In the genomic region with DNA sequence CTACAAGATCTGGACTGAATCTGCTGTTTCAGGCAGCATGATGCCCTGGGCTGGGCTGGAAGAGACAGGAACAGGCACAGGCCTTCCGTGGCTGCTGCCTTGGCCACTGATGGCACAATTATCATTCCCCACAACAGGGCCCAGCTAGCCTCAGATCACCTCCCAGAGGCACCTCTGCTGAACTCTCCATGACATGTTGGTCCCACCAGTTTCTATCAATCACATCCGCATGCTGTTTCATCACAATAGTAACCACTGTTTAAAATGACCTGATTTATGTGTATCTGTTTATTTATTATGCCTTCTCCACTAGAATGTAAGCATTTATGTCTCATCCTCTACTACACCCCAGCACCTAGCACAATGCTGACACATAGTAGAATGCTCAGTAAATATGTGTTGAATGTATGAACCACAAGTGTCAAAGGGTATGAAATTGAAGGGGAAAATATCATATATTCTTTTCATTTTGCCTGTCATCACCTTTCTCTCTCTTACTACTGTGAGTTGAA, we compare ENCODE assay signal across 27 cellular contexts. TPM values are rescaled to one million over a fixed set of nuclear protein-coding genes. Genes with fewer than 3 reads are reported as not detected.
DNase-seq lines count a peak whose midpoint lies in the region; ATAC-seq, FAIRE-seq and TF ChIP-seq lines count a peak whose summit lies in the region.
"Had no signal": no experiment of that assay in that cellular context is flagged by ENCODE, and none has a peak within 500 bp of the region (broad histone marks: within the 10 kb centered on the region; RNA-seq: fewer than 3 reads in every experiment).

No MANE protein-coding gene starts in this region.

- peak overlapping the region in 1 of 2 experiments; percentile 46; a peak in 1 of 4 replicates for H3K9ac ChIP-seq in K562 (ENCODE audit: insufficient read depth in 1 of 2, low read depth in 2 of 2, low read length in 2 of 2)
- H3K9ac ChIP-seq: KMS-11 had no signal

- H3K27me3 ChIP-seq in ACC112 (ENCODE audit: insufficient read depth, low read length) (no peaks in the 10 kb centered on the region), K562 (ENCODE audit: control insufficient read depth in 2 of 2, insufficient read depth in 2 of 2, low read length in 2 of 2) (no peaks in the 10 kb centered on the region), adrenal gland (no peaks in the 10 kb centered on the region)
- H3K27me3 ChIP-seq: heart right ventricle, pancreas, suprapubic skin, vagina had no signal

- no peaks in the 10 kb centered on the region for H3K36me3 Mint-ChIP-seq in nephron progenitor cell (ENCODE audit: low read depth)
- H3K36me3 Mint-ChIP-seq: activated naive CD4-positive, alpha-beta T cell treated with anti-CD3 and anti-CD28 coated beads, Interleukin-2, amount 50 U/mL, for 24 hours; CD14-positive monocyte; immature natural killer cell had no signal

- H3K27me3 Mint-ChIP-seq in nephron progenitor cell (ENCODE audit: low read depth, poor library complexity): peaks cover 6% of the 10 kb centered on the region
- H3K27me3 Mint-ChIP-seq: activated naive CD4-positive, alpha-beta T cell treated with anti-CD3 and anti-CD28 coated beads, Interleukin-2, amount 50 U/mL, for 24 hours had no signal

- TF ChIP-seq POLR2A in K562 (conservative IDR thresholded peaks at IDR 0.05): no peak
- TF ChIP-seq POLR2A in adrenal gland (IDR thresholded peaks at IDR 0.05): no peak

- peaks cover 37% of the 10 kb centered on the region for H3K4me1 Mint-ChIP-seq in nephron progenitor cell
- H3K4me1 Mint-ChIP-seq: activated naive CD4-positive, alpha-beta T cell treated with anti-CD3 and anti-CD28 coated beads, Interleukin-2, amount 50 U/mL, for 24 hours; immature natural killer cell had no signal

- H3K4me2 ChIP-seq in K562 (ENCODE audit: insufficient read depth, low read length): no peak overlapping the region
- H3K4me2 ChIP-seq: KMS-11 had no signal

- H4K20me1 ChIP-seq in K562 (replicated peaks; ENCODE audit: control insufficient read depth, insufficient read depth, low read length): no peaks in the 10 kb centered on the region

- CTCF ChIA-PET in K562 (lab: Yijun Ruan, JAX; ENCODE audit: low intra/inter-chr PET ratio): no interaction called here

- H3K4me1 ChIP-seq in ACC112 (ENCODE audit: control insufficient read depth, insufficient read depth, low read length, unreplicated experiment) (peaks cover 59% of the 10 kb centered on the region), K562 (replicated peaks in 1 of 2; ENCODE audit: control insufficient read depth in 2 of 2, insufficient read depth in 2 of 2, low read length in 2 of 2) (peaks cover 13 to 54% of the 10 kb centered on the region in 2 experiments), adrenal gland (replicated peaks in 1 of 2) (peaks cover 5 to 10% of the 10 kb centered on the region in 2 donors)
- H3K4me1 ChIP-seq: vagina had no signal

- no peaks in the 10 kb centered on the region for H3K79me2 ChIP-seq in ACC112 (ENCODE audit: control insufficient read depth, insufficient read depth, low read length, unreplicated experiment)
- H3K79me2 ChIP-seq in K562 (ENCODE audit: control insufficient read depth, insufficient read depth, low read length): no peaks in the 10 kb centered on the region

- no peak overlapping the region for H3K4me3 Mint-ChIP-seq in nephron progenitor cell
- H3K4me3 Mint-ChIP-seq: activated naive CD4-positive, alpha-beta T cell treated with anti-CD3 and anti-CD28 coated beads, Interleukin-2, amount 50 U/mL, for 24 hours; activated T-cell treated with anti-CD3 and anti-CD28 coated beads, Interleukin-2, amount 50 U/mL, for 72 hours; CD14-positive monocyte; immature natural killer cell had no signal

- no peaks in the 10 kb centered on the region for H3K9me3 ChIP-seq in K562 (replicated peaks; ENCODE audit: control insufficient read depth, insufficient read depth, low read depth, low read length)
- no peaks in the 10 kb centered on the region for H3K9me3 ChIP-seq in adrenal gland (replicated peaks in 1 of 3)
- H3K9me3 ChIP-seq: heart right ventricle, pancreas, suprapubic skin, vagina had no signal

- H3K4me3 ChIP-seq in ACC112 (ENCODE audit: low read depth, low read length) (no peak overlapping the region), K562 (no peak overlapping the region), adrenal gland (no peak overlapping the region)
- H3K4me3 ChIP-seq: heart right ventricle, pancreas, suprapubic skin, vagina had no signal

- ATAC-seq in K562: no peak
- ATAC-seq: heart right ventricle, pancreas had no signal

- H3K27ac ChIP-seq in ACC112 (ENCODE audit: low read depth, low read length) (peak overlapping the region; percentile 61), K562 (ENCODE audit: extremely low read depth, low read depth, low read length) (no peak overlapping the region), adrenal gland (no peak overlapping the region)
- H3K27ac ChIP-seq: KMS-11, pancreas, suprapubic skin, vagina had no signal

- H3K9me1 ChIP-seq in K562 (ENCODE audit: control insufficient read depth, insufficient read depth, low read length): no peaks in the 10 kb centered on the region

- 38% methylated on average over 2 of the region's 2 CpGs for WGBS in K562 (ENCODE audit: insufficient coverage, low coverage, missing lambda C conversion rate)
- WGBS in adrenal gland, 4 donors: 78 to 96% (median 91%) methylated on average over 2 of the region's 2 CpGs

- peaks cover 15% of the 10 kb centered on the region for H3K9me3 Mint-ChIP-seq in nephron progenitor cell
- H3K9me3 Mint-ChIP-seq: activated naive CD4-positive, alpha-beta T cell treated with anti-CD3 and anti-CD28 coated beads, Interleukin-2, amount 50 U/mL, for 24 hours; activated T-cell treated with anti-CD3 and anti-CD28 coated beads, Interleukin-2, amount 50 U/mL, for 72 hours; immature natural killer cell had no signal

- POLR2A ChIA-PET in K562 (lab: Yijun Ruan, JAX): interaction anchor here (0.9 to 1.5 kb wide), 4 partner anchors 13 to 25 kb away, joined by 3 to 4 read pairs (median 4); no protein-coding TSS in a partner anchor

- in situ Hi-C loops in K562 (cut with MboI): no loop called here

- TF ChIP-seq EP300 in K562 (IDR thresholded peaks at IDR 0.05; ENCODE audit: low read length): no peak

- no TSS peak for BruUV-seq in K562 (replicated peaks; lab: Mats Ljungman, UMichigan)

- peak; percentile 21 for DNase-seq in HTR-8/SVneo (ENCODE audit: insufficient read length, low spot score)
- DNase-seq in K562 (ENCODE audit: extremely low read depth in 1 of 4, low spot score in 3 of 4): no peak
- peak; percentile 62 for DNase-seq in islet precursor cell
- DNase-seq in NCI-H1092 treated with DMSO at 0.1 percent for 48 hours (lab: John Stamatoyannopoulos, UW): no peak
- no peak for DNase-seq in NCI-H2196 treated with DMSO at 0.1 percent for 48 hours (lab: John Stamatoyannopoulos, UW; ENCODE audit: unreplicated experiment)
- DNase-seq in adrenal gland: no peak
- DNase-seq in nephron progenitor cell: no peak
- DNase-seq: ACHN; activated CD4-positive, CD25-positive, alpha-beta regulatory T cell treated with anti-CD3 and anti-CD28 coated beads, Interleukin-2, amount 50 U/mL, for 72 hours; activated CD8-positive, alpha-beta memory T cell treated with anti-CD3 and anti-CD28 coated beads for 24 hours; activated T-cell treated with anti-CD3 and anti-CD28 coated beads, Interleukin-2, amount 50 U/mL, for 72 hours; GOT3; heart right ventricle; immature natural killer cell; NCI-H1092; NCI-H2081; NCI-H510A treated with DMSO at 0.1 percent for 48 hours; pancreas; right cardiac atrium had no signal

- TF ChIP-seq RAD21 in K562 (CRISPR knock-in tag; conservative IDR thresholded peaks at IDR 0.05 in 1 of 2, IDR thresholded peaks at IDR 0.05 in 1 of 2): no peak

- intact Hi-C loops in K562 (cut with micrococcal nuclease): no loop called here
- intact Hi-C loops in adrenal gland (cut with DNase I): no loop called here

- H3K27ac Mint-ChIP-seq in nephron progenitor cell: no peak overlapping the region
- H3K27ac Mint-ChIP-seq: activated naive CD4-positive, alpha-beta T cell treated with anti-CD3 and anti-CD28 coated beads, Interleukin-2, amount 50 U/mL, for 24 hours; activated T-cell treated with anti-CD3 and anti-CD28 coated beads, Interleukin-2, amount 50 U/mL, for 72 hours; CD14-positive monocyte; immature natural killer cell had no signal

- TF ChIP-seq CTCF in K562 (IDR thresholded peaks at IDR 0.05 in 2 of 3, conservative IDR thresholded peaks at IDR 0.05 in 1 of 3; ENCODE audit: insufficient read depth in 2 of 3, low read depth in 1 of 3, low read length in 3 of 3) (no peak), adrenal gland (IDR thresholded peaks at IDR 0.05) (no peak), nephron progenitor cell (IDR thresholded peaks at IDR 0.05) (no peak)

- no peaks in the 10 kb centered on the region for H3K36me3 ChIP-seq in ACC112 (ENCODE audit: insufficient read depth, low read length)
- no peaks in the 10 kb centered on the region for H3K36me3 ChIP-seq in K562 (ENCODE audit: control insufficient read depth, insufficient read depth, low read length)
- no peaks in the 10 kb centered on the region for H3K36me3 ChIP-seq in adrenal gland (replicated peaks in 1 of 2)
- H3K36me3 ChIP-seq: heart right ventricle, pancreas, suprapubic skin, vagina had no signal

- FAIRE-seq in HTR-8/SVneo (lab: Jason Lieb, UNC): no peak
- FAIRE-seq in K562 (lab: Jason Lieb, UNC): no peak
- FAIRE-seq: colon, G401.6, pancreas had no signal

- peak overlapping the region; percentile 51 for H2AFZ ChIP-seq in ACC112 (ENCODE audit: low read length, unreplicated experiment)
- H2AFZ ChIP-seq in K562 (ENCODE audit: low read depth, low read length): peak overlapping the region; percentile 32; the same call in 1 of the 2 replicates

RNA-seq across cellular contexts. Expression of gene ZBTB38, which starts 32.7 kb away (rescaled TPM):
- total RNA-seq in K562 (2011; cell fraction: chromatin; rRNA removed; ENCODE audit: low replicate concordance): 53.5 and 97.8 TPM in 2 replicates
- total RNA-seq in K562 (2011; cell fraction: nucleolus; rRNA removed): 22.0 and 29.1 TPM in 2 replicates
- total RNA-seq in K562 (2011; cell fraction: nucleoplasm; rRNA removed): 61.7 and 84.8 TPM in 2 replicates
- total RNA-seq in K562 (2014; rRNA removed) (22.9 and 24.8 TPM in 2 replicates), K562 (2014; rRNA removed; fragmentation: Illumina TruSeq; extraction: Trizol) (39.4 and 43.6 TPM in 2 replicates), K562 (2015; rRNA removed; fragmentation: Illumina TruSeq; extraction: Trizol) (33.5 and 33.7 TPM in 2 replicates), K562 (2021) (30.7 and 36.3 TPM in 2 replicates), adrenal gland (100 to 1,000 TPM; 116 to 231 (median 167) TPM)
- polyA plus RNA-seq in K562 (2011; rRNA removed) (18.0 and 22.5 TPM in 2 replicates), K562 (2014; fragmentation: Illumina TruSeq; extraction: Trizol) (24.0 and 26.2 TPM in 2 replicates), K562 (2014; fragmentation: Nextera tagmentation; extraction: Ambion mirVana) (10 to 100 TPM; 14.2 to 17.9 TPM), K562 (2014; rRNA removed) (12.1 and 12.6 TPM in 2 replicates), adrenal gland (10 to 100 TPM; 12.0 to 73.9 (median 14.5) TPM)
- polyA plus RNA-seq in K562 (2011; cell fraction: cytosol; rRNA removed): 6.7 and 14.9 TPM in 2 replicates
- polyA plus RNA-seq in K562 (2011; cell fraction: nucleus; rRNA removed): 22.7 and 28.6 TPM in 2 replicates
- polyA plus RNA-seq in K562 (2012): 19.0 and 21.1 TPM in 2 replicates
- 64.1 and 109 TPM in 2 replicates for polyA minus RNA-seq in K562 (2011; rRNA and poly(A)+ RNA removed)
- 27.8 and 34.9 TPM in 2 replicates for polyA minus RNA-seq in K562 (2011; cell fraction: cytosol; rRNA and poly(A)+ RNA removed)
- 35.9 and 61.9 TPM in 2 replicates for polyA minus RNA-seq in K562 (2011; cell fraction: nucleus; rRNA and poly(A)+ RNA removed)

Comparison
In these comparisons a context has a peak if more than half of its experiments do, and no peak if none do; other contexts are left out.
1. DNase-seq: peak in HTR-8/SVneo (single experiment) and islet precursor cell (single experiment); none in K562 (0 of 4), NCI-H1092 treated with DMSO at 0.1 percent for 48 hours (single experiment), NCI-H2196 treated with DMSO at 0.1 percent for 48 hours (single experiment), adrenal gland (0 of 7) and nephron progenitor cell (single experiment).